Comparison of ENCODE assay signal across 8 cellular contexts in the genomic region with DNA sequence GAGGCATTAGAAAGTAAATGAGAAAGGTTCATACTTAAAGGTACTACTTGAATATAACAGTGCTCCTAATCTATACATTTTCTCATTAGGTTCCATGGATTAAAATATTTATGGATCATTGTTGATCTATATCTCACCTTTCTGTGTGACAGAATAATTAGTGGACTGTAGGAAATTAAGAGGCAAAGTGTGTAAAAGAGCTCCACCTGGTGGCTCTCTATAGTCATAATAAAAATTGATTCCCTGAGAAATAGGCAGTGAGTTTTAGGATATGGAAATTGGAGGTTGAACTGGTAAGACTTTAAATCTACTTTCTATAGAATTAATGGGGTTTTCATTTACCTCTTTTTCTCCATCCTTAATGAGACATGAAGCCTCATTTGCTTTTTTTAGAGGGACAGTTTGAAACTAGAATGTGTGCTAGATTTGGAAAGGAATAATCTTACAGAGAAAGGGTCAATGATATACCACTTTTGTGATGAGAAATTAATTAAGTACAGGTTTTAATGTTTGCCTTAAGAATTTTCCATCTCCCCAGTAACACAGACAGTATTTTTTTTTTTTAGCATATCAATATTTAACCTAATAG. TPM values are rescaled to one million over a fixed set of nuclear protein-coding genes. Genes with fewer than 3 reads are reported as not detected.
A peak's percentile ranks its signal among the peaks of the same experiment; 100 is the strongest.
DNase-seq lines count a peak whose midpoint lies in the region; ATAC-seq and TF ChIP-seq lines count a peak whose summit lies in the region.

No MANE protein-coding gene starts in this region.

- peaks cover 6 to 22% (median 10%) of the 10 kb centered on the region in 4 donors for H3K4me1 ChIP-seq in stomach

- intact Hi-C loops in stomach (cut with DNase I; ENCODE audit: low total_unique reads): no loop called here

- no peaks in the 10 kb centered on the region for H3K27me3 ChIP-seq in stomach

- no peaks in the 10 kb centered on the region for H3K27me3 Mint-ChIP-seq in activated T-cell treated with anti-CD3 and anti-CD28 coated beads, Interleukin-2, amount 50 U/mL, for 72 hours (ENCODE audit: low read depth)

- H3K27ac ChIP-seq in stomach: no peak overlapping the region

- no peak for ATAC-seq in activated T-cell treated with anti-CD3 and anti-CD28 coated beads, Interleukin-2, amount 50 U/mL, for 72 hours (replicated peaks in 1 of 2)
- peak; percentile 67 for ATAC-seq in HG02852 (IDR thresholded peaks at IDR 0.05; ENCODE audit: unreplicated experiment)

- H3K36me3 Mint-ChIP-seq in activated T-cell treated with anti-CD3 and anti-CD28 coated beads, Interleukin-2, amount 50 U/mL, for 72 hours (ENCODE audit: insufficient read depth in 2 of 2): peaks cover 13 to 33% of the 10 kb centered on the region in 2 donors

- H3K4me3 ChIP-seq in stomach: no peak overlapping the region

- no peaks in the 10 kb centered on the region for H3K9me3 Mint-ChIP-seq in activated T-cell treated with anti-CD3 and anti-CD28 coated beads, Interleukin-2, amount 50 U/mL, for 72 hours

- H3K36me3 ChIP-seq in stomach: peaks cover 22 to 88% (median 86%) of the 10 kb centered on the region in 4 donors

- DNase-seq in activated T-cell treated with anti-CD3 and anti-CD28 coated beads, Interleukin-2, amount 50 U/mL, for 72 hours: no peak
- no peak for DNase-seq in activated T-cell treated with anti-CD3 and anti-CD28 coated beads, Interleukin-2, amount 50 U/mL, for 48 hours
- DNase-seq in RKO (ENCODE audit: low spot score) (peak; percentile 66), fibroblast of peridontal ligament (ENCODE audit: extremely low read depth) (peak; percentile 52), stomach (no peak), NK-92 (lab: John Stamatoyannopoulos, UW; ENCODE audit: unreplicated experiment) (no peak), occipital lobe (lab: John Stamatoyannopoulos, UW) (no peak)

- TF ChIP-seq POLR2A in stomach (IDR thresholded peaks at IDR 0.05): no peak

- H3K4me1 Mint-ChIP-seq in activated T-cell treated with anti-CD3 and anti-CD28 coated beads, Interleukin-2, amount 50 U/mL, for 72 hours (ENCODE audit: low read depth): no peaks in the 10 kb centered on the region

- no peak for TF ChIP-seq EP300 in stomach (IDR thresholded peaks at IDR 0.05)

- peak overlapping the region; percentile 73 for H3K27ac Mint-ChIP-seq in activated T-cell treated with anti-CD3 and anti-CD28 coated beads, Interleukin-2, amount 50 U/mL, for 72 hours

- TF ChIP-seq CTCF in stomach (IDR thresholded peaks at IDR 0.05): peak in 4 of 7 experiments; percentile 47 to 79 (median 60)

- H3K4me3 Mint-ChIP-seq in activated T-cell treated with anti-CD3 and anti-CD28 coated beads, Interleukin-2, amount 50 U/mL, for 72 hours: no peak overlapping the region

- no peaks in the 10 kb centered on the region for H3K9me3 ChIP-seq in stomach

RNA-seq across cellular contexts. Expression of a gene that starts 11.8 kb away (rescaled TPM):
- 10 to 100 TPM; 26.5 to 29.4 TPM for total RNA-seq in activated T-cell treated with anti-CD3 and anti-CD28 coated beads, Interleukin-2, amount 50 U/mL, for 72 hours
- 10 to 100 TPM in 3 of 5 donors, 1 to 10 TPM in 2; 3.2 to 53.6 (median 15.6) TPM for total RNA-seq in stomach
- 10 to 100 TPM; 26.0 to 39.0 (median 35.6) TPM for polyA plus RNA-seq in stomach
- 7.2 TPM for total RNA-seq in occipital lobe

RNA-seq across cellular contexts. Expression of a gene that starts 17.2 kb away (rescaled TPM):
- 100 to 1,000 TPM in 1 of 2 donors, 10 to 100 TPM in 1; 95.6 to 104 TPM for total RNA-seq in activated T-cell treated with anti-CD3 and anti-CD28 coated beads, Interleukin-2, amount 50 U/mL, for 72 hours
- total RNA-seq in stomach (100 to 1,000 TPM in 2 of 5 donors, 10 to 100 TPM in 3; 20.9 to 197 (median 72.7) TPM), occipital lobe (66.8 TPM)
- 100 to 1,000 TPM in 1 of 3 donors, 10 to 100 TPM in 2; 69.1 to 103 (median 93.7) TPM for polyA plus RNA-seq in stomach

Comparison
In these comparisons a context has a peak if more than half of its experiments do, and no peak if none do; other contexts are left out.
1. DNase-seq: peak in RKO (single experiment) and fibroblast of peridontal ligament (single experiment); none in activated T-cell treated with anti-CD3 and anti-CD28 coated beads, Interleukin-2, amount 50 U/mL, for 72 hours (0 of 2), activated T-cell treated with anti-CD3 and anti-CD28 coated beads, Interleukin-2, amount 50 U/mL, for 48 hours (0 of 2), stomach (single experiment), NK-92 (single experiment) and occipital lobe (single experiment).